In genomic region chr5:143537056-143537455, GRCh38 we compare ENCODE assay signal across 17 cellular contexts.
"Had no signal": no experiment of that assay in that cellular context is flagged by ENCODE, and none has a peak within 500 bp of the region (broad histone marks: within the 10 kb centered on the region; RNA-seq: fewer than 3 reads in every experiment).

No MANE protein-coding gene starts in this region.

- DNase-seq: activated CD4-positive, alpha-beta T cell treated with anti-CD3 and anti-CD28 coated beads, Interleukin-2, amount 10 ng/mL, durations not matched to agents 7 days and 5 days; activated CD8-positive, alpha-beta memory T cell treated with anti-CD3 and anti-CD28 coated beads for 24 hours; activated naive CD4-positive, alpha-beta T cell treated with anti-CD3 and anti-CD28 coated beads, Interleukin-2, amount 50 U/mL, for 16 hours; cerebellar nuclear complex; dermis blood vessel endothelial cell; foreskin melanocyte; head of caudate nucleus; nephron progenitor cell; sigmoid colon; stimulated activated CD4-positive, alpha-beta T cell treated with anti-CD3 and anti-CD28 coated beads, Interleukin-2, amount 100 ng/mL, for 48 hours; stomach; T-helper 9 cell; uterus had no signal

- H3K27ac ChIP-seq: body of pancreas, esophagus muscularis mucosa, sigmoid colon, stomach, uterus had no signal

- H3K27me3 ChIP-seq: body of pancreas, esophagus muscularis mucosa, sigmoid colon, stomach, uterus had no signal

- H3K4me1 Mint-ChIP-seq: activated CD4-positive, alpha-beta T cell treated with anti-CD3 and anti-CD28 coated beads, Interleukin-2, amount 10 ng/mL, durations not matched to agents 7 days and 5 days had no signal

- H3K27me3 Mint-ChIP-seq: activated CD4-positive, alpha-beta T cell treated with anti-CD3 and anti-CD28 coated beads, Interleukin-2, amount 10 ng/mL, durations not matched to agents 7 days and 5 days had no signal

- H3K27ac Mint-ChIP-seq: activated CD4-positive, alpha-beta T cell treated with anti-CD3 and anti-CD28 coated beads, Interleukin-2, amount 10 ng/mL, durations not matched to agents 7 days and 5 days; activated T-helper 2 cell treated with anti-CD3 and anti-CD28 coated beads, Interferon-gamma antibody, Interleukin-2, Interleukin-4, amounts not matched to agents 10 μg/mL and 5 μg/mL and 100 μg/mL, durations not matched to agents 14 hours and 24 hours and 36 hours; nephron progenitor cell had no signal

- H3K9me3 ChIP-seq: uterus had no signal

- H3K4me3 ChIP-seq: body of pancreas, esophagus muscularis mucosa, sigmoid colon, stomach, uterus had no signal

- ATAC-seq: body of pancreas, left lobe of liver had no signal

- H3K4me3 Mint-ChIP-seq: activated CD4-positive, alpha-beta T cell treated with anti-CD3 and anti-CD28 coated beads, Interleukin-2, amount 10 ng/mL, durations not matched to agents 7 days and 5 days; nephron progenitor cell had no signal

- H3K4me1 ChIP-seq: body of pancreas, esophagus muscularis mucosa, stomach, uterus had no signal

- H3K36me3 ChIP-seq: esophagus muscularis mucosa, sigmoid colon, stomach, uterus had no signal
